Comparison of ENCODE assay signal across 23 cellular contexts in genomic region chr12:58886474-58886873, GRCh38.
DNase-seq lines count a peak whose midpoint lies in the region; ATAC-seq, FAIRE-seq and TF ChIP-seq lines count a peak whose summit lies in the region.
"Had no signal": no experiment of that assay in that cellular context is flagged by ENCODE, and none has a peak within 500 bp of the region (broad histone marks: within the 10 kb centered on the region; RNA-seq: fewer than 3 reads in every experiment).

No MANE protein-coding gene starts in this region.

- H3K27ac ChIP-seq in HEK293 (ENCODE audit: extremely low read depth, low read depth, low read length) (no peak overlapping the region), SK-N-MC (peak overlapping the region; percentile 83), parathyroid adenoma (peak overlapping the region; percentile 92)
- H3K27ac ChIP-seq: C4-2B, PC-9, SJCRH30 had no signal

- TF ChIP-seq CTCF in HEK293 (tag by site-specific recombination; IDR thresholded peaks at IDR 0.05): no peak
- TF ChIP-seq CTCF in parathyroid adenoma (IDR thresholded peaks at IDR 0.05): no peak

- H3K9me3 ChIP-seq in HEK293 (ENCODE audit: control insufficient read depth, insufficient read depth, low read depth, low read length) (no peaks in the 10 kb centered on the region), SK-N-MC (ENCODE audit: low read depth, low read length) (no peaks in the 10 kb centered on the region), parathyroid adenoma (ENCODE audit: control insufficient read depth, low read length) (no peaks in the 10 kb centered on the region)
- H3K9me3 ChIP-seq: Caco-2, SJCRH30 had no signal

- no peak for DNase-seq in SK-N-MC (ENCODE audit: low read depth, low spot score)
- DNase-seq in GM03348 (ENCODE audit: low spot score): no peak
- DNase-seq: Caco-2; CD8-positive, alpha-beta T cell; GDM1; H7; KG1; MM.1S; NCI-H2029; NCI-H446; NCI-H524 treated with DMSO at 0.1 percent for 48 hours; NCI-H774; PC-9; SJCRH30; T-cell had no signal

- H3K4me3 ChIP-seq in HEK293 (ENCODE audit: low read depth, low read length) (no peak overlapping the region), SK-N-MC (no peak overlapping the region), parathyroid adenoma (ENCODE audit: low read depth, low read length) (no peak overlapping the region)
- H3K4me3 ChIP-seq: PC-9, SJCRH30 had no signal

- H3K9ac ChIP-seq in SK-N-MC (ENCODE audit: insufficient read length): no peak overlapping the region
- no peak overlapping the region for H3K9ac ChIP-seq in parathyroid adenoma

- no peaks in the 10 kb centered on the region for H3K27me3 ChIP-seq in parathyroid adenoma (ENCODE audit: control insufficient read depth, insufficient read depth, low read length)
- H3K27me3 ChIP-seq: SJCRH30 had no signal

- H3K36me3 ChIP-seq in HEK293 (ENCODE audit: control insufficient read depth in 2 of 2, insufficient read depth in 1 of 2, low read length in 2 of 2): peaks cover 60 to 81% of the 10 kb centered on the region in 2 experiments
- peaks cover 83% of the 10 kb centered on the region for H3K36me3 ChIP-seq in SK-N-MC (ENCODE audit: insufficient read depth, low read length)
- no peaks in the 10 kb centered on the region for H3K36me3 ChIP-seq in parathyroid adenoma (ENCODE audit: control insufficient read depth, insufficient read depth, low read length)

- no peak for ATAC-seq in HG03097 (IDR thresholded peaks at IDR 0.05; ENCODE audit: low FRiP score, unreplicated experiment)
- ATAC-seq in GM18511 (IDR thresholded peaks at IDR 0.05; ENCODE audit: unreplicated experiment): no peak
- ATAC-seq: CD8-positive, alpha-beta T cell; Right ventricle myocardium inferior; T-cell had no signal

- CTCF ChIA-PET in HEK293 (lab: Yijun Ruan, JAX): interaction anchor here (0.6 kb wide), 1 partner anchor 1248 kb away, joined by 4 read pairs; no protein-coding TSS in a partner anchor

- H3K4me1 ChIP-seq in HEK293 (ENCODE audit: control insufficient read depth, insufficient read depth, low read length) (peaks cover 4% of the 10 kb centered on the region; the same call in 1 of the 2 replicates), parathyroid adenoma (peaks cover 15% of the 10 kb centered on the region)
- H3K4me1 ChIP-seq: Caco-2, SJCRH30 had no signal

- no peak overlapping the region for H2AFZ ChIP-seq in parathyroid adenoma
- H2AFZ ChIP-seq: PC-9 had no signal

- POLR2A ChIA-PET in HEK293 (lab: Yijun Ruan, JAX): no interaction called here

- no peak overlapping the region for H3K4me2 ChIP-seq in parathyroid adenoma (ENCODE audit: low read length)
- H3K4me2 ChIP-seq: PC-9 had no signal

- no peaks in the 10 kb centered on the region for H3K79me2 ChIP-seq in parathyroid adenoma

- FAIRE-seq in islet of Langerhans (lab: Jason Lieb, UNC): peak; percentile 45
- FAIRE-seq: GM12891 had no signal

TF ChIP-seq in HEK293, 187 proteins besides CTCF, POLR2A, EP300 and RAD21:
- TF ChIP-seq PRDM6 (tag by site-specific recombination; IDR thresholded peaks at IDR 0.05) (peak; percentile 34; the same call in 1 of the 2 replicates), ZNF791 (tag by site-specific recombination; IDR thresholded peaks at IDR 0.05) (no peak)
TF ChIP-seq in HEK293: peak in this region for 1.
